ENCODE assay signal across 32 cellular contexts in genomic region chr1:78577257-78578100, GRCh38. TPM values are rescaled to one million over a fixed set of nuclear protein-coding genes. Genes with fewer than 3 reads are reported as not detected.
A peak's percentile ranks its signal among the peaks of the same experiment; 100 is the strongest.
DNase-seq lines count a peak whose midpoint lies in the region; ATAC-seq and TF ChIP-seq lines count a peak whose summit lies in the region.
"Had no signal": no experiment of that assay in that cellular context is flagged by ENCODE, and none has a peak within 500 bp of the region (broad histone marks: within the 10 kb centered on the region; RNA-seq: fewer than 3 reads in every experiment).

No MANE protein-coding gene starts in this region.

- TF ChIP-seq CTCF in PC-3 (conservative IDR thresholded peaks at IDR 0.05; ENCODE audit: low read depth, low read length) (no peak), smooth muscle cell (IDR thresholded peaks at IDR 0.05; ENCODE audit: borderline replicate concordance, insufficient read depth, poor library complexity, severe bottlenecking) (no peak)

- POLR2A ChIA-PET in PC-3 (lab: Charles Lee; ENCODE audit: unreplicated experiment), result no interaction called here

- H3K9me2 ChIP-seq in PC-3 (replicated peaks; ENCODE audit: low read length), result 0 out of 2 replicates have a peak, but pooled peaks cover 2% of the 10 kb centered on the region

- H3F3A ChIP-seq in PC-3 (ENCODE audit: low read length, unreplicated experiment) (no peaks in the 10 kb centered on the region), smooth muscle cell (ENCODE audit: low read depth) (no peaks in the 10 kb centered on the region)

- no peak for ATAC-seq in PC-3
- ATAC-seq in GM18858 (IDR thresholded peaks at IDR 0.05; ENCODE audit: unreplicated experiment), result no peak
- ATAC-seq in GM21619 (IDR thresholded peaks at IDR 0.05; ENCODE audit: unreplicated experiment), result no peak
- no peak for ATAC-seq in GM19397 (IDR thresholded peaks at IDR 0.05; ENCODE audit: unreplicated experiment)
- ATAC-seq: lower lobe of right lung; stimulated activated effector memory CD8-positive, alpha-beta T cell treated with anti-CD3 and anti-CD28 coated beads, Interleukin-12 subunit alpha, Interleukin-12 subunit beta, amount 100 ng/mL, for 72 hours had no signal

- no TSS peak for BruUV-seq in PC-3 (replicated peaks; lab: Mats Ljungman, UMichigan)

- H3K9ac ChIP-seq in PC-3 (ENCODE audit: low read length) (no peak overlapping the region), smooth muscle cell (ENCODE audit: low read depth) (no peak overlapping the region)
- H3K9ac ChIP-seq: KMS-11 had no signal

- CTCF ChIA-PET in PC-3 (lab: Charles Lee), result interaction anchor here (0.6 kb wide), 1 partner anchor 9 kb away, joined by 3 read pairs; no protein-coding TSS in a partner anchor

- H3K27me3 ChIP-seq in PC-3 (ENCODE audit: low read length), result no peaks in the 10 kb centered on the region
- H3K27me3 ChIP-seq in smooth muscle cell (ENCODE audit: low read depth), result peaks cover 7% of the 10 kb centered on the region
- H3K27me3 ChIP-seq: ascending aorta, dorsolateral prefrontal cortex, ovary, upper lobe of left lung had no signal

- intact Hi-C loops in PC-3 (cut with micrococcal nuclease), result no loop called here

- H3K4me1 ChIP-seq in PC-3 (ENCODE audit: insufficient read depth, low read length), result no peaks in the 10 kb centered on the region
- H3K4me1 ChIP-seq in smooth muscle cell (ENCODE audit: low read depth), result no peaks in the 10 kb centered on the region
- H3K4me1 ChIP-seq: ascending aorta, lower lobe of right lung, upper lobe of left lung had no signal

- H3K9me3 ChIP-seq in PC-3 (ENCODE audit: low read length), result no peaks in the 10 kb centered on the region
- no peaks in the 10 kb centered on the region for H3K9me3 ChIP-seq in smooth muscle cell (replicated peaks; ENCODE audit: low read depth)
- H3K9me3 ChIP-seq: ascending aorta, lower lobe of right lung, ovary, upper lobe of left lung had no signal

- H3K79me2 ChIP-seq in PC-3 (ENCODE audit: low read length), result no peaks in the 10 kb centered on the region
- no peaks in the 10 kb centered on the region for H3K79me2 ChIP-seq in smooth muscle cell (ENCODE audit: low read depth)

- H4K20me1 ChIP-seq in PC-3 (ENCODE audit: low read length) (no peaks in the 10 kb centered on the region), smooth muscle cell (ENCODE audit: low read depth) (no peaks in the 10 kb centered on the region)

- H3K27ac ChIP-seq in PC-3 (ENCODE audit: low read length) (no peak overlapping the region), smooth muscle cell (ENCODE audit: low read depth) (no peak overlapping the region)
- H3K27ac ChIP-seq: ascending aorta, dorsolateral prefrontal cortex, KMS-11, lower lobe of right lung, ovary, RWPE1, upper lobe of left lung, VCaP had no signal

- 35% methylated on average over 9 of the region's 9 CpGs for WGBS in smooth muscle cell (ENCODE audit: low lambda C conversion rate)

- H3K4me3 ChIP-seq in PC-3 (ENCODE audit: low read length) (no peak overlapping the region), smooth muscle cell (peak overlapping the region; percentile 7)
- H3K4me3 ChIP-seq: ascending aorta, dorsolateral prefrontal cortex, lower lobe of right lung, ovary, upper lobe of left lung had no signal

- H3K36me3 ChIP-seq in PC-3 (ENCODE audit: low read depth, low read length) (no peaks in the 10 kb centered on the region), smooth muscle cell (ENCODE audit: low read depth) (no peaks in the 10 kb centered on the region)
- H3K36me3 ChIP-seq: ascending aorta, lower lobe of right lung, ovary, upper lobe of left lung had no signal

- DNase-seq in EH (ENCODE audit: low read depth) (peak; percentile 81), PC-3 (no peak), fibroblast of peridontal ligament (ENCODE audit: extremely low read depth) (peak; percentile 32), smooth muscle cell (lab: John Stamatoyannopoulos, UW; ENCODE audit: unreplicated experiment) (no peak)
- DNase-seq: activated CD4-positive, alpha-beta T cell treated with anti-CD3 and anti-CD28 coated beads for 4 hours; activated effector memory CD4-positive, alpha-beta T cell treated with Interleukin-2 at 50 U/mL for 16 hours; activated naive CD8-positive, alpha-beta T cell treated with anti-CD3 and anti-CD28 coated beads for 36 hours; activated T-cell treated with anti-CD3 and anti-CD28 coated beads for 4 hours; cerebellar nuclear complex; DMS153; dorsolateral prefrontal cortex; glutamatergic neuron; kidney; lower lobe of right lung; NCI-H1436; NCI-H2081 treated with DMSO at 0.1 percent for 48 hours; NCI-H446 treated with DMSO at 0.1 percent for 48 hours; nephron progenitor cell; ovary; retina; stimulated activated CD4-positive, alpha-beta T cell treated with anti-CD3 and anti-CD28 coated beads, Interleukin-12 subunit alpha, Interleukin-12 subunit beta, amount 100 ng/mL, for 4 hours; stimulated activated CD4-positive, alpha-beta T cell treated with anti-CD3 and anti-CD28 coated beads, Interleukin-4, amount 100 ng/mL, for 24 hours; substantia nigra; upper lobe of left lung had no signal

- H3K4me2 ChIP-seq in PC-3 (ENCODE audit: low read length) (no peak overlapping the region), smooth muscle cell (peak overlapping the region; percentile 73)
- H3K4me2 ChIP-seq: KMS-11 had no signal

- H2AFZ ChIP-seq in PC-3 (ENCODE audit: low read length) (peak overlapping the region; percentile 20; the same call in 1 of the 2 replicates), smooth muscle cell (ENCODE audit: low read depth) (peak overlapping the region; percentile 84)

RNA-seq across cellular contexts. Expression of gene IFI44L, which starts 42.8 kb away (rescaled TPM):
- total RNA-seq in PC-3 (2014; rRNA removed), result 4.1 and 5.5 TPM in 2 replicates
- not detected in 2 replicates for total RNA-seq in smooth muscle cell
- not detected in 2 replicates for polyA plus RNA-seq in smooth muscle cell

Comparison
In these comparisons a context has a peak if more than half of its experiments do, and no peak if none do; other contexts are left out.
1. DNase-seq: peak in EH (single experiment) and fibroblast of peridontal ligament (single experiment); none in PC-3 (single experiment) and smooth muscle cell (single experiment).